8 cellular contexts compared by ENCODE assay signal in the genomic region with DNA sequence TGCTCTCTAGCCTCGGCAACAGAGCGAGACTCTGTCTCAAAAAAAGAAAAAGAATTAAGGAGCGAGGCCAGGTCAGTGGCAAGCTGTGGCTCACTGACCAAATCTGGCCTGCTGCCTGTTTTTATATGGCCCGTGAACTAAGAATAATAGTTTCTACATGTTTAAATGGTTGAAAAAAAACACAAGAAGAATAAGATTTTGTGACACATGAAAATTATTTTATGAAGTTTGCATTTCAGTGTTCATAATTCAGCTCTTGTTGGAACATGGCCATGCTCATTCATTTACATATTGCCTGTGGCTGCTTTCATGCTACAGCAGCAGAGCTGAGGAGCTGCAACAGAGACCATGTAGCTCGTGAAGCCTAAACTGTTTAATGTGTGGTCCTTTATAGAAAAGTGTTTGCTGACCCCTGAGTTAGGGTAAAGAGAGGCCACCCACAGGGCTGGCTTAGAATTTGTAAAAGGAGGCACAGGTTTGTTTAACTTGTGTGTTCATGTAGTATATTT. TPM values are rescaled to one million over a fixed set of nuclear protein-coding genes. Genes with fewer than 3 reads are reported as not detected.
DNase-seq lines count a peak whose midpoint lies in the region; ATAC-seq and TF ChIP-seq lines count a peak whose summit lies in the region.

No MANE protein-coding gene starts in this region.

- H3K79me2 ChIP-seq in DOHH2 (ENCODE audit: control insufficient read depth, low read length), result peaks cover 26% of the 10 kb centered on the region

- peak overlapping the region; percentile 56 for H3K4me3 ChIP-seq in DOHH2 (ENCODE audit: low read length)

- H3K36me3 Mint-ChIP-seq in naive thymus-derived CD8-positive, alpha-beta T cell, result peaks cover 9 to 42% (median 30%) of the 10 kb centered on the region in 3 donors
- H3K36me3 Mint-ChIP-seq in endothelial cell (ENCODE audit: low read depth, unreplicated experiment), result peaks cover 4% of the 10 kb centered on the region

- DNase-seq in astrocyte of the hippocampus (ENCODE audit: low read depth, low spot score) (peak; percentile 36), endothelial cell (ENCODE audit: low spot score) (no peak), mesenteric fat pad (ENCODE audit: low spot score) (no peak), GM03348 (ENCODE audit: low spot score) (no peak)
- peak in 1 of 10 donors; percentile 12 for DNase-seq in naive thymus-derived CD8-positive, alpha-beta T cell
- DNase-seq in activated naive CD4-positive, alpha-beta T cell treated with Interleukin-2 at 50 U/mL for 16 hours, result no peak

- peak; percentile 29 for ATAC-seq in HG03442 (IDR thresholded peaks at IDR 0.05; ENCODE audit: unreplicated experiment)
- ATAC-seq in naive thymus-derived CD8-positive, alpha-beta T cell, result peak; percentile 68 to 77

- peaks cover 3% of the 10 kb centered on the region; the same call in 1 of the 2 replicates for H3F3A ChIP-seq in DOHH2 (ENCODE audit: control insufficient read depth, insufficient read depth)

- peaks cover 5% of the 10 kb centered on the region for H3K36me3 ChIP-seq in DOHH2 (ENCODE audit: control insufficient read depth, low read length)

- no peaks in the 10 kb centered on the region for H3K9me3 Mint-ChIP-seq in naive thymus-derived CD8-positive, alpha-beta T cell
- H3K9me3 Mint-ChIP-seq in endothelial cell (ENCODE audit: unreplicated experiment), result peaks cover 3% of the 10 kb centered on the region

- peak overlapping the region; percentile 70 for H3K4me2 ChIP-seq in DOHH2 (ENCODE audit: low read length)

- no peaks in the 10 kb centered on the region for H3K27me3 Mint-ChIP-seq in naive thymus-derived CD8-positive, alpha-beta T cell
- peaks cover 1% of the 10 kb centered on the region for H3K27me3 Mint-ChIP-seq in endothelial cell (ENCODE audit: unreplicated experiment)

- H3K9me3 ChIP-seq in DOHH2 (ENCODE audit: control insufficient read depth, insufficient read depth, low read length), result no peaks in the 10 kb centered on the region

- H3K9me2 ChIP-seq in DOHH2 (replicated peaks; ENCODE audit: control insufficient read depth, low read length), result no peaks in the 10 kb centered on the region

- H3K27ac ChIP-seq in DOHH2 (ENCODE audit: low read depth, low read length), result peak overlapping the region; percentile 75

- peak overlapping the region in 9 of 10 donors; percentile 4 to 70 (median 47) for H3K27ac Mint-ChIP-seq in naive thymus-derived CD8-positive, alpha-beta T cell
- no peak overlapping the region for H3K27ac Mint-ChIP-seq in endothelial cell (ENCODE audit: unreplicated experiment)

- POLR2A ChIA-PET in naive thymus-derived CD8-positive, alpha-beta T cell (lab: Charles Lee), result interaction anchor here (0.7 to 1.6 kb wide), 4 partner anchors 40 to 83 kb away, joined by 4 to 8 read pairs (median 4); a partner anchor contains a TSS

- peaks cover 45 to 80% (median 73%) of the 10 kb centered on the region in 4 donors for H3K4me1 Mint-ChIP-seq in naive thymus-derived CD8-positive, alpha-beta T cell
- H3K4me1 Mint-ChIP-seq in endothelial cell (ENCODE audit: unreplicated experiment), result peaks cover 18% of the 10 kb centered on the region

- H4K20me1 ChIP-seq in DOHH2 (ENCODE audit: control insufficient read depth, insufficient read depth, low read depth, low read length), result no peaks in the 10 kb centered on the region

- H3K27me3 ChIP-seq in DOHH2 (ENCODE audit: control insufficient read depth, low read length), result no peaks in the 10 kb centered on the region

- peak overlapping the region in 8 of 10 donors; percentile 0 to 59 (median 39) for H3K4me3 Mint-ChIP-seq in naive thymus-derived CD8-positive, alpha-beta T cell
- no peak overlapping the region for H3K4me3 Mint-ChIP-seq in endothelial cell (ENCODE audit: unreplicated experiment)

- TF ChIP-seq CTCF in DOHH2 (IDR thresholded peaks at IDR 0.05; ENCODE audit: low read depth, low read length, poor library complexity, severe bottlenecking) (no peak), endothelial cell (IDR thresholded peaks at IDR 0.05; ENCODE audit: unreplicated experiment) (no peak)

- H3K4me1 ChIP-seq in DOHH2 (ENCODE audit: control insufficient read depth, low read length), result peaks cover 67% of the 10 kb centered on the region

RNA-seq across cellular contexts. Expression of a gene that starts 59.5 kb away (rescaled TPM):
- total RNA-seq in naive thymus-derived CD8-positive, alpha-beta T cell, result 10 to 100 TPM; 58.2 to 61.3 TPM
- polyA plus RNA-seq in naive thymus-derived CD8-positive, alpha-beta T cell, result 10 to 100 TPM; 14.7 to 18.5 (median 16.7) TPM
- 2.4 TPM for total RNA-seq in endothelial cell (ENCODE audit: unreplicated experiment)
- 18.1 TPM for total RNA-seq in mesenteric fat pad
